Comparison of ENCODE assay signal across 31 cellular contexts in the genomic region with DNA sequence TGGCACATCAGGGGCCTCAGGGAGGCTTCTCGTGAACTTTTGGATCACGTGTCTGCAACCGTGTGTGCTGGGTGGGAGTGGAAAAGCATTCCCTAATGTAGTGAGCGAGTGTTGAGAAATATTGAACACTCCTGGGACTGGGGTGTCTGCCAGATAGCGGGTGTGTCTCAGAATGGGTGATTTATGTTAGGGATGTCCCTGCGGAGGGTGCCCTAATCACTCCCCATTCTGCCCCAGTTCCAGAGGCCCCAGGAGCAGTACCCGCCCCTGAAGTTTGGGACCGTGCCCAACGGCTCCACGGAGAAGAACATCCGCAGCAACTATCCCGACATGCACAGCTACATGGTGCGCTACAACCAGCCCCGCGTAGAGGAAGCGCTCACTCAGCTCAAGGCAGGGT. TPM values are rescaled to one million over a fixed set of nuclear protein-coding genes. Genes with fewer than 3 reads are reported as not detected.
DNase-seq lines count a peak whose midpoint lies in the region; ATAC-seq and TF ChIP-seq lines count a peak whose summit lies in the region.
"Had no signal": no experiment of that assay in that cellular context is flagged by ENCODE, and none has a peak within 500 bp of the region (broad histone marks: within the 10 kb centered on the region; RNA-seq: fewer than 3 reads in every experiment).

No MANE protein-coding gene starts in this region.

- H3K27me3 ChIP-seq in upper lobe of right lung (peaks cover 7% of the 10 kb centered on the region), right atrium auricular region (no peaks in the 10 kb centered on the region)
- no peaks in the 10 kb centered on the region for H3K27me3 ChIP-seq in CD4-positive, alpha-beta memory T cell (ENCODE audit: insufficient read depth, low read length)
- H3K27me3 ChIP-seq: adrenal gland; BLaER1 treated with 17β-estradiol and CSF1 and Interleukin-3, amounts not matched to agents 10 nM and 100 nM; body of pancreas; Peyer's patch had no signal

- peaks cover 5% of the 10 kb centered on the region for H3K4me1 ChIP-seq in upper lobe of right lung
- H3K4me1 ChIP-seq in CD4-positive, alpha-beta memory T cell (ENCODE audit: insufficient read depth, low read length): peaks cover 4% of the 10 kb centered on the region
- H3K4me1 ChIP-seq in right atrium auricular region: peaks cover 0 to 5% of the 10 kb centered on the region in 2 donors
- H3K4me1 ChIP-seq: body of pancreas, Peyer's patch had no signal

- TF ChIP-seq CTCF in fibroblast of mammary gland (conservative IDR thresholded peaks at IDR 0.05; ENCODE audit: control insufficient read depth, insufficient read depth, low read depth, low read length) (no peak), upper lobe of right lung (IDR thresholded peaks at IDR 0.05) (no peak), right atrium auricular region (IDR thresholded peaks at IDR 0.05) (no peak)

- POLR2A ChIA-PET in CD4-positive, alpha-beta memory T cell (lab: Charles Lee; ENCODE audit: partially characterized antibody): no interaction called here

- no peaks in the 10 kb centered on the region for H3K9me3 Mint-ChIP-seq in CD4-positive, alpha-beta memory T cell
- H3K9me3 Mint-ChIP-seq: activated CD4-positive, alpha-beta memory T cell treated with anti-CD3 and anti-CD28 coated beads, Interleukin-2, amount 10 ng/mL, durations not matched to agents 7 days and 5 days; activated naive CD4-positive, alpha-beta T cell treated with anti-CD3 and anti-CD28 coated beads for 36 hours; activated T-helper 1 cell treated with anti-CD3 and anti-CD28 coated beads, Interleukin-12 subunit alpha, Interleukin-12 subunit beta, Interleukin-2, Interleukin-4 antibody, amounts not matched to agents 30 ng/mL and 10 ng/mL and 1 ng/mL, durations not matched to agents 14 hours and 24 hours and 36 hours; nephron; type B pancreatic cell had no signal

- no peaks in the 10 kb centered on the region for H3K9me3 ChIP-seq in upper lobe of right lung
- no peaks in the 10 kb centered on the region for H3K9me3 ChIP-seq in CD4-positive, alpha-beta memory T cell (ENCODE audit: control insufficient read depth in 1 of 2, low read length in 2 of 2)
- H3K9me3 ChIP-seq in right atrium auricular region: no peaks in the 10 kb centered on the region
- H3K9me3 ChIP-seq: adrenal gland; BLaER1 treated with 17β-estradiol and CSF1 and Interleukin-3, amounts not matched to agents 10 nM and 100 nM; body of pancreas; esophagus squamous epithelium; mucosa of descending colon; Peyer's patch had no signal

- CTCF ChIA-PET in CD4-positive, alpha-beta memory T cell (lab: Charles Lee; ENCODE audit: partially characterized antibody): no interaction called here

- no peak overlapping the region for H3K27ac Mint-ChIP-seq in CD4-positive, alpha-beta memory T cell
- H3K27ac Mint-ChIP-seq: activated CD4-positive, alpha-beta memory T cell treated with anti-CD3 and anti-CD28 coated beads, Interleukin-2, amount 10 ng/mL, durations not matched to agents 7 days and 5 days; activated naive CD4-positive, alpha-beta T cell treated with anti-CD3 and anti-CD28 coated beads for 36 hours; activated T-helper 1 cell treated with anti-CD3 and anti-CD28 coated beads, Interleukin-12 subunit alpha, Interleukin-12 subunit beta, Interleukin-2, Interleukin-4 antibody, amounts not matched to agents 30 ng/mL and 10 ng/mL and 1 ng/mL, durations not matched to agents 14 hours and 24 hours and 36 hours; nephron; type B pancreatic cell had no signal

- H3K4me3 ChIP-seq in fibroblast of mammary gland (ENCODE audit: control insufficient read depth, low read depth, low read length): peak overlapping the region; percentile 15
- H3K4me3 ChIP-seq in upper lobe of right lung: no peak overlapping the region
- no peak overlapping the region for H3K4me3 ChIP-seq in CD4-positive, alpha-beta memory T cell (ENCODE audit: low read length in 2 of 2)
- H3K4me3 ChIP-seq in right atrium auricular region: no peak overlapping the region
- H3K4me3 ChIP-seq: adrenal gland; BLaER1 treated with 17β-estradiol and CSF1 and Interleukin-3, amounts not matched to agents 10 nM and 100 nM; body of pancreas; esophagus squamous epithelium; lung; mucosa of descending colon; Peyer's patch; smooth muscle cell had no signal

- no peaks in the 10 kb centered on the region for H3K36me3 ChIP-seq in upper lobe of right lung
- no peaks in the 10 kb centered on the region for H3K36me3 ChIP-seq in CD4-positive, alpha-beta memory T cell (ENCODE audit: insufficient read depth, low read length)
- no peaks in the 10 kb centered on the region for H3K36me3 ChIP-seq in right atrium auricular region
- H3K36me3 ChIP-seq: adrenal gland; BLaER1 treated with 17β-estradiol and CSF1 and Interleukin-3, amounts not matched to agents 10 nM and 100 nM; esophagus squamous epithelium; Peyer's patch had no signal

- H3K4me3 Mint-ChIP-seq in CD4-positive, alpha-beta memory T cell: no peak overlapping the region
- H3K4me3 Mint-ChIP-seq: activated CD4-positive, alpha-beta memory T cell treated with anti-CD3 and anti-CD28 coated beads, Interleukin-2, amount 10 ng/mL, durations not matched to agents 7 days and 5 days; activated naive CD4-positive, alpha-beta T cell treated with anti-CD3 and anti-CD28 coated beads for 36 hours; activated T-helper 1 cell treated with anti-CD3 and anti-CD28 coated beads, Interleukin-12 subunit alpha, Interleukin-12 subunit beta, Interleukin-2, Interleukin-4 antibody, amounts not matched to agents 30 ng/mL and 10 ng/mL and 1 ng/mL, durations not matched to agents 14 hours and 24 hours and 36 hours; nephron; type B pancreatic cell had no signal

- peaks cover 2% of the 10 kb centered on the region in 2 donors for H3K27me3 Mint-ChIP-seq in CD4-positive, alpha-beta memory T cell
- H3K27me3 Mint-ChIP-seq: type B pancreatic cell had no signal

- H3K27ac ChIP-seq in upper lobe of right lung: no peak overlapping the region
- H3K27ac ChIP-seq in CD4-positive, alpha-beta memory T cell (ENCODE audit: low read depth, low read length): no peak overlapping the region
- H3K27ac ChIP-seq in right atrium auricular region: no peak overlapping the region
- H3K27ac ChIP-seq: adrenal gland; BLaER1 treated with 17β-estradiol and CSF1 and Interleukin-3, amounts not matched to agents 10 nM and 100 nM; body of pancreas; esophagus squamous epithelium; HL-60; Peyer's patch had no signal

- intact Hi-C loops in upper lobe of right lung (cut with DNase I): no loop called here
- intact Hi-C loops in CD4-positive, alpha-beta memory T cell (cut with micrococcal nuclease): no loop called here

- ATAC-seq in upper lobe of right lung: peak; percentile 14
- ATAC-seq: body of pancreas, mucosa of descending colon had no signal

- H3K4me1 Mint-ChIP-seq in CD4-positive, alpha-beta memory T cell: peaks cover 6 to 18% (median 15%) of the 10 kb centered on the region in 4 donors

- H3K36me3 Mint-ChIP-seq in CD4-positive, alpha-beta memory T cell: no peaks in the 10 kb centered on the region
- H3K36me3 Mint-ChIP-seq: type B pancreatic cell had no signal

- DNase-seq in NCI-H1436 (lab: John Stamatoyannopoulos, UW) (peak; percentile 34), NCI-H1436 treated with DMSO at 0.1 percent for 48 hours (lab: John Stamatoyannopoulos, UW) (no peak), fibroblast of mammary gland (ENCODE audit: low read depth) (peak; percentile 77), upper lobe of right lung (no peak), right atrium auricular region (ENCODE audit: low spot score) (no peak)
- DNase-seq in CD4-positive, alpha-beta memory T cell: no peak
- DNase-seq: activated CD4-positive, alpha-beta memory T cell treated with anti-CD3 and anti-CD28 coated beads, Interleukin-2, amount 10 ng/mL, durations not matched to agents 7 days and 5 days; activated CD4-positive, alpha-beta T cell treated with anti-CD3 and anti-CD28 coated beads for 1 hour; activated CD8-positive, alpha-beta memory T cell treated with anti-CD3 and anti-CD28 coated beads, Interleukin-2, amount 50 U/mL, for 4 hours; activated naive CD4-positive, alpha-beta T cell treated with anti-CD3 and anti-CD28 coated beads for 36 hours; adrenal gland; COR-L47; esophagus squamous epithelium; hippocampal formation; mucosa of descending colon; NCI-H2029 treated with DMSO at 0.1 percent for 48 hours; NCI-H2227 treated with DMSO at 0.1 percent for 48 hours; Peyer's patch; retina; SHP77 treated with DMSO at 0.1 percent for 48 hours; stimulated activated naive CD4-positive, alpha-beta T cell; T-helper 2 cell had no signal

RNA-seq across cellular contexts. Expression of gene GRWD1, which starts 24.2 kb away (rescaled TPM):
- total RNA-seq in upper lobe of right lung (27.1 TPM), right atrium auricular region (10 to 100 TPM; 10.8 to 19.8 TPM)
- 10 to 100 TPM; 36.2 to 39.0 TPM for total RNA-seq in CD4-positive, alpha-beta memory T cell
- 10 to 100 TPM; 44.4 to 52.8 TPM for polyA plus RNA-seq in CD4-positive, alpha-beta memory T cell

RNA-seq across cellular contexts. Expression of gene GRIN2D, which starts 28.1 kb away (rescaled TPM):
- total RNA-seq in upper lobe of right lung (0.61 TPM), right atrium auricular region (under 1 TPM; 0.31 to 0.33 TPM)
- total RNA-seq in CD4-positive, alpha-beta memory T cell: under 1 TPM; 0.14 to 0.17 TPM
- polyA plus RNA-seq in CD4-positive, alpha-beta memory T cell: not detected
- total RNA-seq: H4 had no signal

RNA-seq across cellular contexts. Expression of gene KDELR1, which starts 30.2 kb away (rescaled TPM):
- total RNA-seq in upper lobe of right lung (138 TPM), right atrium auricular region (10 to 100 TPM; 74.1 to 82.0 TPM)
- total RNA-seq in CD4-positive, alpha-beta memory T cell: 10 to 100 TPM; 58.8 to 63.2 TPM
- 10 to 100 TPM; 17.7 to 28.8 TPM for polyA plus RNA-seq in CD4-positive, alpha-beta memory T cell

RNA-seq across cellular contexts. Expression of gene KCNJ14, which starts 33.8 kb away (rescaled TPM):
- total RNA-seq in upper lobe of right lung: 1.1 TPM
- 1 to 10 TPM; 2.5 to 3.6 TPM for total RNA-seq in CD4-positive, alpha-beta memory T cell
- under 1 TPM; 0.18 to 0.22 TPM for polyA plus RNA-seq in CD4-positive, alpha-beta memory T cell
- total RNA-seq in right atrium auricular region: under 1 TPM; 0.26 to 0.31 TPM

RNA-seq across cellular contexts. Expression of gene CYTH2, which starts 47.6 kb away (rescaled TPM):
- total RNA-seq in upper lobe of right lung: 60.7 TPM
- 10 to 100 TPM; 74.9 to 89.0 TPM for total RNA-seq in CD4-positive, alpha-beta memory T cell
- polyA plus RNA-seq in CD4-positive, alpha-beta memory T cell: 10 to 100 TPM; 30.1 to 31.3 TPM
- 10 to 100 TPM; 13.3 to 22.5 TPM for total RNA-seq in right atrium auricular region

Comparison
In these comparisons a context has a peak if more than half of its experiments do, and no peak if none do; other contexts are left out.
1. DNase-seq: peak in NCI-H1436 (single experiment) and fibroblast of mammary gland (single experiment); none in NCI-H1436 treated with DMSO at 0.1 percent for 48 hours (single experiment), upper lobe of right lung (single experiment), CD4-positive, alpha-beta memory T cell (0 of 5) and right atrium auricular region (single experiment).